8 cellular contexts compared by ENCODE assay signal in the genomic region with DNA sequence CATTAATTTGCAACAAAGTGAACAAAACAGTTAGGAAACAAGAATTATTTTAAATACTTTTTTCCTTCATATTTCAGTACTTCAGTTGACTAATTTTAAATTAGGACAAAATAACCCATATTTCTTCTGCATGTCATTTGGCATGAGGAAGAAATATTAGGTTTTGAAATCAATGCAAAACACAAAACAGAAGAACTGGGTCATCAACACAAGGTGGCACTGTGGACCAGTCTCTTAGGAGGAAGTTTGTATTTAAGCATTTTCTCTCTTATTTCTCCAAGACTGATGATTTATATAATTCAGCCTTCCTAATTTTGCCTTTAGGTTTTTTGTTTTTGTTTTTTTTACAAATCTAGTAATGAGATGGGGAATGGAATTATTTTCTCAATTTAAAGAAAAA.
A peak's percentile ranks its signal among the peaks of the same experiment; 100 is the strongest.
DNase-seq lines count a peak whose midpoint lies in the region; ATAC-seq and TF ChIP-seq lines count a peak whose summit lies in the region.

No MANE protein-coding gene starts in this region.

- no peaks in the 10 kb centered on the region for H3K4me1 ChIP-seq in adrenal gland (replicated peaks in 1 of 2)

- no peaks in the 10 kb centered on the region for H3K27me3 ChIP-seq in adrenal gland

- H3K27ac ChIP-seq in adrenal gland: no peak overlapping the region

- TF ChIP-seq POLR2A in GM18505 (IDR thresholded peaks at IDR 0.05; ENCODE audit: borderline replicate concordance, extremely low read depth, insufficient read depth, insufficient read length) (no peak), adrenal gland (IDR thresholded peaks at IDR 0.05) (no peak)

- H3K9me3 Mint-ChIP-seq in activated CD4-positive, alpha-beta memory T cell treated with anti-CD3 and anti-CD28 coated beads for 36 hours: no peaks in the 10 kb centered on the region

- intact Hi-C loops in adrenal gland (cut with DNase I): no loop called here
- intact Hi-C loops in activated CD4-positive, alpha-beta memory T cell treated with anti-CD3 and anti-CD28 coated beads for 36 hours (cut with micrococcal nuclease): no loop called here

- H3K9me3 ChIP-seq in adrenal gland (replicated peaks in 1 of 3): no peaks in the 10 kb centered on the region

- POLR2A ChIA-PET in activated CD4-positive, alpha-beta memory T cell treated with anti-CD3 and anti-CD28 coated beads for 36 hours (lab: Charles Lee): no interaction called here

- no peaks in the 10 kb centered on the region for H3K36me3 ChIP-seq in adrenal gland (replicated peaks in 1 of 2)

- no peak overlapping the region for H3K4me3 Mint-ChIP-seq in activated CD4-positive, alpha-beta memory T cell treated with anti-CD3 and anti-CD28 coated beads for 36 hours

- no peaks in the 10 kb centered on the region for H3K36me3 Mint-ChIP-seq in activated CD4-positive, alpha-beta memory T cell treated with anti-CD3 and anti-CD28 coated beads for 36 hours

- no peak for DNase-seq in AG09319 (ENCODE audit: extremely low read depth, low read depth)
- peak; percentile 49 for DNase-seq in M059J (ENCODE audit: low read depth)
- peak in 6 of 7 donors; percentile 9 to 52 (median 25) for DNase-seq in adrenal gland
- peak; percentile 66 for DNase-seq in left kidney (ENCODE audit: low read depth, low spot score)
- DNase-seq in activated CD4-positive, alpha-beta memory T cell treated with anti-CD3 and anti-CD28 coated beads for 36 hours: no peak
- DNase-seq in central memory CD4-positive, alpha-beta T cell: no peak

- no peaks in the 10 kb centered on the region for H3K27me3 Mint-ChIP-seq in activated CD4-positive, alpha-beta memory T cell treated with anti-CD3 and anti-CD28 coated beads for 36 hours

- no peak overlapping the region for H3K27ac Mint-ChIP-seq in activated CD4-positive, alpha-beta memory T cell treated with anti-CD3 and anti-CD28 coated beads for 36 hours

- ATAC-seq in GM18505 (IDR thresholded peaks at IDR 0.05; ENCODE audit: unreplicated experiment) (peak; percentile 69), GM21515 (IDR thresholded peaks at IDR 0.05; ENCODE audit: unreplicated experiment) (no peak)

- H3K4me3 ChIP-seq in adrenal gland: no peak overlapping the region

- H3K4me1 Mint-ChIP-seq in activated CD4-positive, alpha-beta memory T cell treated with anti-CD3 and anti-CD28 coated beads for 36 hours (ENCODE audit: low read depth): no peaks in the 10 kb centered on the region

- CTCF ChIA-PET in activated CD4-positive, alpha-beta memory T cell treated with anti-CD3 and anti-CD28 coated beads for 36 hours (lab: Charles Lee): interaction anchor here (0.6 kb wide), 1 partner anchor 997 kb away, joined by 3 read pairs; no protein-coding TSS in a partner anchor

- TF ChIP-seq CTCF in AG09319 (IDR thresholded peaks at IDR 0.05; ENCODE audit: low read depth, low read length) (peak; percentile 64), adrenal gland (IDR thresholded peaks at IDR 0.05) (peak; percentile 19 to 64 (median 44))

Comparison
In these comparisons a context has a peak if more than half of its experiments do, and no peak if none do; other contexts are left out.
1. DNase-seq: peak in M059J (single experiment), adrenal gland (6 of 7) and left kidney (single experiment); none in AG09319 (single experiment), activated CD4-positive, alpha-beta memory T cell treated with anti-CD3 and anti-CD28 coated beads for 36 hours (single experiment) and central memory CD4-positive, alpha-beta T cell (single experiment).